17 cellular contexts compared by ENCODE assay signal in the genomic region with DNA sequence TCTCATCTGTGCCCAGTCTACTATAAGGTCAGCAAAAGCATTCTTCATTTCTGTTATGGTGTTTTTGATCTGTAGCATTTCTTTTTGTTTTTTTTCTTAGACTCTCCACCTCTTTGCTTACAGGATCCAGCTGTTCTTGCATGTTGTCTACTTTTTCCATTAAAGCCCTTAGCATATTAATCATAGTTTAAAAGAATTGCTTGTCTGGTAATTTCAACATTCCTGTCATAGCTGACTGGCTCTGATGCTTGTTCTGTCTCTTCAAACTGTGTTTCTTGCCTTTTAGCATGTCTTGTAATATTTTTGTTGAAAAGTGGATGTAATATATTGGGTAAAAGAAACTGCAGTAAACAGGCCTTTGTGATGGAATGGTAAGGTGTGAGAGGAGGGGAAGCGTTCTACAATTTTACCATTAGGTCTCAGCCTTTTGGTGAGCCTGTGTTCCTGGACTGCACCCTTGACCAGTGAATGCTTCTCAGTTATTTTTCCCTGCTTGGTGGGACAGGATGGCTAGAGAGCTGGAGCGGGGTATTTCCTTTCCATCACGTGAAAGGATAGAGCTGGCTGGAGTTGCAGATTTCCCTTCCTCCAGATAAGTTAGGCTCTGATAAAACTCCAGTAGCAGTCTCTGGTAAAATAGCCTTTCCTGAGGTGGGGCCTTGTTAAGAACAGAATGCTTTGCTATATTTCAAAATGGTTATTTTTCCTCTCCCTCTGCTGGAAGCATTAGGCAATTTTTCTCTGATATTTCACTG.
DNase-seq lines count a peak whose midpoint lies in the region; ATAC-seq and TF ChIP-seq lines count a peak whose summit lies in the region.
"Had no signal": no experiment of that assay in that cellular context is flagged by ENCODE, and none has a peak within 500 bp of the region (broad histone marks: within the 10 kb centered on the region; RNA-seq: fewer than 3 reads in every experiment).

No MANE protein-coding gene starts in this region.

- ATAC-seq in left cardiac atrium, result peak; percentile 81 to 84
- ATAC-seq in GM21825 (IDR thresholded peaks at IDR 0.05; ENCODE audit: unreplicated experiment), result no peak
- no peak for ATAC-seq in GM18511 (IDR thresholded peaks at IDR 0.05; ENCODE audit: unreplicated experiment)
- ATAC-seq in HG03520 (IDR thresholded peaks at IDR 0.05; ENCODE audit: unreplicated experiment), result no peak
- ATAC-seq: stimulated activated memory B cell treated with anti-CD40 and anti-IgM and Interleukin-4, amounts not matched to agents 10 μg/mL and 1 μg/mL and 100 μg/mL, for 72 hours had no signal

- DNase-seq in GM03348 (ENCODE audit: low spot score) (peak; percentile 32), cardiac fibroblast (ENCODE audit: low read depth in 2 of 2) (peak; percentile 82 to 83), left cardiac atrium (peak; percentile 22), osteocyte (ENCODE audit: extremely low spot score, unreplicated experiment) (no peak), testis (no peak)
- DNase-seq: activated naive CD4-positive, alpha-beta T cell treated with anti-CD3 and anti-CD28 coated beads, Interleukin-2, amount 10 ng/mL, durations not matched to agents 7 days and 5 days; DND-41; NCI-H187 treated with DMSO at 0.1 percent for 48 hours; stimulated activated CD4-positive, alpha-beta T cell treated with anti-CD3 and anti-CD28 coated beads, Interleukin-4, amount 100 ng/mL, for 1 hour had no signal

- H3K36me3 ChIP-seq in testis (ENCODE audit: low read depth, missing control alignments), result no peaks in the 10 kb centered on the region
- H3K36me3 ChIP-seq: BLaER1 had no signal

- WGBS in testis, 2 donors, result 49 to 55% methylated on average over 3 of the region's 3 CpGs

- H3K27ac Mint-ChIP-seq in osteocyte (ENCODE audit: unreplicated experiment), result peak overlapping the region; percentile 76
- H3K27ac Mint-ChIP-seq: activated naive CD4-positive, alpha-beta T cell treated with anti-CD3 and anti-CD28 coated beads, Interleukin-2, amount 10 ng/mL, durations not matched to agents 7 days and 5 days; memory B cell; progenitor cell of endocrine pancreas; stimulated activated memory B cell treated with anti-CD40 and anti-IgM and Interleukin-4, amounts not matched to agents 10 μg/mL and 1 μg/mL and 100 μg/mL, for 72 hours had no signal

- no peak overlapping the region for H3K27ac ChIP-seq in testis
- H3K27ac ChIP-seq: BLaER1, KMS-11 had no signal

- no peak for TF ChIP-seq POLR2A in testis (IDR thresholded peaks at IDR 0.05)

- peaks cover 69% of the 10 kb centered on the region for H3K36me3 Mint-ChIP-seq in osteocyte (ENCODE audit: unreplicated experiment)
- H3K36me3 Mint-ChIP-seq: activated naive CD4-positive, alpha-beta T cell treated with anti-CD3 and anti-CD28 coated beads, Interleukin-2, amount 10 ng/mL, durations not matched to agents 7 days and 5 days; memory B cell; stimulated activated memory B cell treated with anti-CD40 and anti-IgM and Interleukin-4, amounts not matched to agents 10 μg/mL and 1 μg/mL and 100 μg/mL, for 72 hours had no signal

- intact Hi-C loops in left cardiac atrium (cut with DNase I), result no loop called here
- intact Hi-C loops in testis (cut with DNase I; ENCODE audit: low total_unique reads), result no loop called here

- H3K4me1 ChIP-seq in testis, result no peaks in the 10 kb centered on the region
- H3K4me1 ChIP-seq: BLaER1 had no signal

- H3K27me3 ChIP-seq in testis, result no peaks in the 10 kb centered on the region
- H3K27me3 ChIP-seq: BLaER1 had no signal

- H3K4me3 ChIP-seq in cardiac fibroblast (replicated peaks in 1 of 2; ENCODE audit: low read depth in 2 of 2, low read length in 2 of 2) (no peak overlapping the region), testis (no peak overlapping the region)
- H3K4me3 ChIP-seq: BLaER1 had no signal

- H3K4me1 Mint-ChIP-seq in osteocyte (ENCODE audit: unreplicated experiment), result peaks cover 42% of the 10 kb centered on the region
- H3K4me1 Mint-ChIP-seq: activated naive CD4-positive, alpha-beta T cell treated with anti-CD3 and anti-CD28 coated beads, Interleukin-2, amount 10 ng/mL, durations not matched to agents 7 days and 5 days; memory B cell; stimulated activated memory B cell treated with anti-CD40 and anti-IgM and Interleukin-4, amounts not matched to agents 10 μg/mL and 1 μg/mL and 100 μg/mL, for 72 hours had no signal

- H3K4me3 Mint-ChIP-seq in osteocyte (ENCODE audit: unreplicated experiment), result no peak overlapping the region
- H3K4me3 Mint-ChIP-seq: activated naive CD4-positive, alpha-beta T cell treated with anti-CD3 and anti-CD28 coated beads, Interleukin-2, amount 10 ng/mL, durations not matched to agents 7 days and 5 days; memory B cell; stimulated activated memory B cell treated with anti-CD40 and anti-IgM and Interleukin-4, amounts not matched to agents 10 μg/mL and 1 μg/mL and 100 μg/mL, for 72 hours had no signal

- no peaks in the 10 kb centered on the region for H3K9me3 ChIP-seq in testis
- H3K9me3 ChIP-seq: BLaER1 had no signal

- TF ChIP-seq CTCF in cardiac fibroblast (IDR thresholded peaks at IDR 0.05; ENCODE audit: low read depth, low read length) (peak; percentile 22), osteocyte (IDR thresholded peaks at IDR 0.05) (peak; percentile 23), testis (IDR thresholded peaks at IDR 0.05) (no peak)

- no peaks in the 10 kb centered on the region for H3K27me3 Mint-ChIP-seq in osteocyte (ENCODE audit: unreplicated experiment)
- H3K27me3 Mint-ChIP-seq: progenitor cell of endocrine pancreas had no signal

- peaks cover 12% of the 10 kb centered on the region for H3K9me3 Mint-ChIP-seq in osteocyte (ENCODE audit: unreplicated experiment)
- H3K9me3 Mint-ChIP-seq: activated naive CD4-positive, alpha-beta T cell treated with anti-CD3 and anti-CD28 coated beads, Interleukin-2, amount 10 ng/mL, durations not matched to agents 7 days and 5 days had no signal

Comparison
In these comparisons a context has a peak if more than half of its experiments do, and no peak if none do; other contexts are left out.
1. DNase-seq: peak in GM03348 (single experiment), cardiac fibroblast (2 of 2) and left cardiac atrium (single experiment); none in osteocyte (single experiment) and testis (single experiment).
2. CTCF ChIP-seq: peak in cardiac fibroblast (single experiment) and osteocyte (single experiment); none in testis (0 of 3).
3. ATAC-seq: peak in left cardiac atrium (2 of 2); none in GM21825 (single experiment), GM18511 (single experiment) and HG03520 (single experiment).